1 cellular context compared by ENCODE assay signal in the genomic region with DNA sequence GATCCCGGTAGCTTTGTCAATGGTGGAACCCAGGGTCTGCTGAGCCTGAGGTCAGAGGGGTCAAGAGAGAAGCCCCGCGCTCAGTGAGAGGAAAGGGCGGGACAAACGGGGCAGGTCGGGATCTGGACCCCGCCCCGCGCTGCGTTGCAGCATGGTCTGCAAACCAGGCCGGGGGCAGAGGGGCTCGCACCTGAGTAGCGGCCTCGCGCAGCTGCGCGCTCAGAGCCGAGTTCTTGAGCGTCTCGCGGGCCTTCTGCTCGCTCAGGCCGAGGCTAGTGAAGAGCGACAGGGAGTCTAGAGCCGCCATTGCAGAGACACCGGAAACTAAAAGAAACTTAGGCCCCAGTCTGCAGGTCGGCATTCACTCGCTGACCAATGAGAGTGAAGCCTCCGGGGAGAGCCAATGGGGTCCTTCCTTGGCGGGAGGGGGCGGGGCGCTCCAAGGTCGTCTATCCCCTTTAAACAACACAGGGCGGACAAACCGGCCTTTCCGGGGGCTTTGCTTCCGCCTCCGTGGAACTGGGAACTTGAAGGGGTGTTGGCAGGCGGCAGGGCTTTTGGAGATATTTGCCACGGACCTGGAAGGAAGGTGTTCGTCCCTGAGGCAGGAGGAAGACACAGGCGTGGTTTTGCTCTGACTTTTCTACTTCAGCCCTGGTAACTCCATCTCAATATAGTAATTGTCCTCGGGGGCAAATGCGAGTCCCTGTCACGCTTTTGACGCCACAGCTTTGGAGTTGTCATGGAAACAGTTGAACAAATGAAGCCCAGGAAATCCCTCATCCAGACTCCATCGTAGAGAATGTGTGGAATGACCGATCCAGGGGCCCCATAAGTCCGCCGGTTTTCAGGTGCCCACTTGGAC.
TF ChIP-seq lines count a peak whose summit lies in the region.

A gene (minus strand): TSS at position 331 of the 865 bp plus-strand sequence. CDS start 24 bp downstream, at position 307.

TF ChIP-seq in K562, 482 proteins besides CTCF, POLR2A, EP300 and RAD21 (continued from another document):
- TF ChIP-seq, protein P1, sequence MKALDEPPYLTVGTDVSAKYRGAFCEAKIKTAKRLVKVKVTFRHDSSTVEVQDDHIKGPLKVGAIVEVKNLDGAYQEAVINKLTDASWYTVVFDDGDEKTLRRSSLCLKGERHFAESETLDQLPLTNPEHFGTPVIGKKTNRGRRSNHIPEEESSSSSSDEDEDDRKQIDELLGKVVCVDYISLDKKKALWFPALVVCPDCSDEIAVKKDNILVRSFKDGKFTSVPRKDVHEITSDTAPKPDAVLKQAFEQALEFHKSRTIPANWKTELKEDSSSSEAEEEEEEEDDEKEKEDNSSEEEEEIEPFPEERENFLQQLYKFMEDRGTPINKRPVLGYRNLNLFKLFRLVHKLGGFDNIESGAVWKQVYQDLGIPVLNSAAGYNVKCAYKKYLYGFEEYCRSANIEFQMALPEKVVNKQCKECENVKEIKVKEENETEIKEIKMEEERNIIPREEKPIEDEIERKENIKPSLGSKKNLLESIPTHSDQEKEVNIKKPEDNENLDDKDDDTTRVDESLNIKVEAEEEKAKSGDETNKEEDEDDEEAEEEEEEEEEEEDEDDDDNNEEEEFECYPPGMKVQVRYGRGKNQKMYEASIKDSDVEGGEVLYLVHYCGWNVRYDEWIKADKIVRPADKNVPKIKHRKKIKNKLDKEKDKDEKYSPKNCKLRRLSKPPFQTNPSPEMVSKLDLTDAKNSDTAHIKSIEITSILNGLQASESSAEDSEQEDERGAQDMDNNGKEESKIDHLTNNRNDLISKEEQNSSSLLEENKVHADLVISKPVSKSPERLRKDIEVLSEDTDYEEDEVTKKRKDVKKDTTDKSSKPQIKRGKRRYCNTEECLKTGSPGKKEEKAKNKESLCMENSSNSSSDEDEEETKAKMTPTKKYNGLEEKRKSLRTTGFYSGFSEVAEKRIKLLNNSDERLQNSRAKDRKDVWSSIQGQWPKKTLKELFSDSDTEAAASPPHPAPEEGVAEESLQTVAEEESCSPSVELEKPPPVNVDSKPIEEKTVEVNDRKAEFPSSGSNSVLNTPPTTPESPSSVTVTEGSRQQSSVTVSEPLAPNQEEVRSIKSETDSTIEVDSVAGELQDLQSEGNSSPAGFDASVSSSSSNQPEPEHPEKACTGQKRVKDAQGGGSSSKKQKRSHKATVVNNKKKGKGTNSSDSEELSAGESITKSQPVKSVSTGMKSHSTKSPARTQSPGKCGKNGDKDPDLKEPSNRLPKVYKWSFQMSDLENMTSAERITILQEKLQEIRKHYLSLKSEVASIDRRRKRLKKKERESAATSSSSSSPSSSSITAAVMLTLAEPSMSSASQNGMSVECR (CRISPR knock-in tag; IDR thresholded peaks at IDR 0.05): 0 out of 2 replicates have a peak, but pooled peaks have one; percentile 8
- peak; percentile 83; the same call in 1 of the 2 replicates for TF ChIP-seq SIN3B (IDR thresholded peaks at IDR 0.05; ENCODE audit: low read depth)
- TF ChIP-seq PHF20 (IDR thresholded peaks at IDR 0.05; ENCODE audit: partially characterized antibody): peak; percentile 80
- TF ChIP-seq ZFX (CRISPR knock-in tag; IDR thresholded peaks at IDR 0.05): peak; percentile 94
- TF ChIP-seq, protein P2, sequence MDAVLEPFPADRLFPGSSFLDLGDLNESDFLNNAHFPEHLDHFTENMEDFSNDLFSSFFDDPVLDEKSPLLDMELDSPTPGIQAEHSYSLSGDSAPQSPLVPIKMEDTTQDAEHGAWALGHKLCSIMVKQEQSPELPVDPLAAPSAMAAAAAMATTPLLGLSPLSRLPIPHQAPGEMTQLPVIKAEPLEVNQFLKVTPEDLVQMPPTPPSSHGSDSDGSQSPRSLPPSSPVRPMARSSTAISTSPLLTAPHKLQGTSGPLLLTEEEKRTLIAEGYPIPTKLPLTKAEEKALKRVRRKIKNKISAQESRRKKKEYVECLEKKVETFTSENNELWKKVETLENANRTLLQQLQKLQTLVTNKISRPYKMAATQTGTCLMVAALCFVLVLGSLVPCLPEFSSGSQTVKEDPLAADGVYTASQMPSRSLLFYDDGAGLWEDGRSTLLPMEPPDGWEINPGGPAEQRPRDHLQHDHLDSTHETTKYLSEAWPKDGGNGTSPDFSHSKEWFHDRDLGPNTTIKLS (IDR thresholded peaks at IDR 0.05; ENCODE audit: borderline replicate concordance, low read depth): peak; percentile 91
- TF ChIP-seq CREM (IDR thresholded peaks at IDR 0.05; ENCODE audit: low read depth): peak; percentile 4; the same call in 1 of the 2 replicates
- TF ChIP-seq ASH1L (IDR thresholded peaks at IDR 0.05; ENCODE audit: borderline replicate concordance, low read depth, partially characterized antibody): peak; percentile 47
- no peak for TF ChIP-seq ATF1 (CRISPR knock-in tag; IDR thresholded peaks at IDR 0.05)
- TF ChIP-seq ATF1 (tag; IDR thresholded peaks at IDR 0.05): peak; percentile 40
- TF ChIP-seq POLR2B (IDR thresholded peaks at IDR 0.05; ENCODE audit: low read depth, partially characterized antibody): peak; percentile 67
- TF ChIP-seq MYC (IDR thresholded peaks at IDR 0.05; ENCODE audit: low read depth, low read length): peak; percentile 53; the same call in 1 of the 2 replicates
- TF ChIP-seq MYC (CRISPR knock-in tag; IDR thresholded peaks at IDR 0.05; ENCODE audit: borderline replicate concordance, low read depth): no peak
- peak; percentile 64; the same call in 1 of the 2 replicates for TF ChIP-seq L3MBTL2 (IDR thresholded peaks at IDR 0.05)
